Comparison of ENCODE assay signal across 7 cellular contexts in the genomic region with DNA sequence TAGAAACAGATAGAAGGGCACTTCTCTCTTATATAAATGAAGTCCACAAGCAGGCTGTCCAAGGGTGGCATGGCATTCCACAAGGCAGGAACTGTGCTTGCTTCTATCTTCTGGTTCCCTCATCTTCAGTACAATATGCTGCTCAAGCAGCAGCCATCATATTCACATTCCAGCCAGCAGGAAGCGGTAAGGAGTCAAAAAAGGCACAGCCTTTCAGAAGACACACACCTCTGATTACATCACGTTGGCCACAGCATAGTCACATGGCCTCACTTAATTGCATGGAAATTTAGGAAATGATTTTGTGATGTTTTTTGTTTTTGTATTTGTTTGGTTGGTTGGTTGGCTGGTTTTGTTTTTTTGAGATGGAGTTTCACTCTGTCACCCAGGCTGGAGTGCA.
DNase-seq lines count a peak whose midpoint lies in the region; ATAC-seq and TF ChIP-seq lines count a peak whose summit lies in the region.
"Had no signal": no experiment of that assay in that cellular context is flagged by ENCODE, and none has a peak within 500 bp of the region (broad histone marks: within the 10 kb centered on the region; RNA-seq: fewer than 3 reads in every experiment).

No MANE protein-coding gene starts in this region.

- TF ChIP-seq CTCF in AG04449 (IDR thresholded peaks at IDR 0.05; ENCODE audit: insufficient read depth, low read length, missing control alignments) (peak; percentile 38), epithelial cell of esophagus (IDR thresholded peaks at IDR 0.05; ENCODE audit: insufficient read depth, low read depth, low read length, missing control alignments) (peak; percentile 46)

- H3K4me3 ChIP-seq in AG04449 (ENCODE audit: low read depth, low read length) (no peak overlapping the region), epithelial cell of esophagus (ENCODE audit: low read length) (no peak overlapping the region)

- no peak overlapping the region for H3K27ac Mint-ChIP-seq in activated naive CD4-positive, alpha-beta T cell treated with anti-CD3 and anti-CD28 coated beads, Interleukin-2, amount 10 ng/mL, durations not matched to agents 7 days and 5 days

- no peaks in the 10 kb centered on the region for H3K4me1 Mint-ChIP-seq in activated naive CD4-positive, alpha-beta T cell treated with anti-CD3 and anti-CD28 coated beads, Interleukin-2, amount 10 ng/mL, durations not matched to agents 7 days and 5 days

- in situ Hi-C loops in KBM-7 (cut with MboI; ENCODE audit: low pct_unique_long_range_greater_than_20kb, low sequenced_read_pairs) = no loop called here

- POLR2A ChIA-PET in AG04449 (lab: Yijun Ruan, JAX) = no interaction called here

- peaks cover 14% of the 10 kb centered on the region for H3K27me3 Mint-ChIP-seq in activated naive CD4-positive, alpha-beta T cell treated with anti-CD3 and anti-CD28 coated beads, Interleukin-2, amount 10 ng/mL, durations not matched to agents 7 days and 5 days

- ATAC-seq in stimulated activated naive CD8-positive, alpha-beta T cell treated with anti-CD3 and anti-CD28 coated beads, Interleukin-15, Interleukin-2, amounts not matched to agents 100 U/mL and 50 U/mL, for 24 hours = no peak

- no peaks in the 10 kb centered on the region for H3K9me3 Mint-ChIP-seq in activated naive CD4-positive, alpha-beta T cell treated with anti-CD3 and anti-CD28 coated beads, Interleukin-2, amount 10 ng/mL, durations not matched to agents 7 days and 5 days

- no peaks in the 10 kb centered on the region for H3K36me3 Mint-ChIP-seq in activated naive CD4-positive, alpha-beta T cell treated with anti-CD3 and anti-CD28 coated beads, Interleukin-2, amount 10 ng/mL, durations not matched to agents 7 days and 5 days

- DNase-seq in AG04449 (ENCODE audit: low read depth, low spot score) (no peak), KBM-7 (peak; percentile 39), epithelial cell of esophagus (ENCODE audit: low read depth) (peak; percentile 59), T-helper 1 cell (no peak)
- DNase-seq in stimulated activated naive CD8-positive, alpha-beta T cell treated with anti-CD3 and anti-CD28 coated beads, Interleukin-15, Interleukin-2, amounts not matched to agents 100 U/mL and 50 U/mL, for 24 hours = no peak
- DNase-seq in activated naive CD4-positive, alpha-beta T cell treated with anti-CD3 and anti-CD28 coated beads, Interleukin-2, amount 10 ng/mL, durations not matched to agents 7 days and 5 days = no peak
- DNase-seq: activated CD8-positive, alpha-beta memory T cell treated with anti-CD3 and anti-CD28 coated beads for 24 hours had no signal

- CTCF ChIA-PET in AG04449 (lab: Yijun Ruan, JAX) = interaction anchor here (0.8 to 1.3 kb wide), 3 partner anchors 8 to 20 kb away, joined by 3 to 5 read pairs (median 5); a partner anchor contains a TSS
- CTCF ChIA-PET in activated naive CD4-positive, alpha-beta T cell treated with anti-CD3 and anti-CD28 coated beads, Interleukin-2, amount 10 ng/mL, durations not matched to agents 7 days and 5 days (lab: Charles Lee) = interaction anchor here (1.4 kb wide), 1 partner anchor 9 kb away, joined by 8 read pairs; no protein-coding TSS in a partner anchor

- no peak overlapping the region for H3K4me3 Mint-ChIP-seq in activated naive CD4-positive, alpha-beta T cell treated with anti-CD3 and anti-CD28 coated beads, Interleukin-2, amount 10 ng/mL, durations not matched to agents 7 days and 5 days

Comparison
In these comparisons a context has a peak if more than half of its experiments do, and no peak if none do; other contexts are left out.
1. DNase-seq: peak in KBM-7 (single experiment) and epithelial cell of esophagus (single experiment); none in AG04449 (single experiment), stimulated activated naive CD8-positive, alpha-beta T cell treated with anti-CD3 and anti-CD28 coated beads, Interleukin-15, Interleukin-2, amounts not matched to agents 100 U/mL and 50 U/mL, for 24 hours (single experiment), activated naive CD4-positive, alpha-beta T cell treated with anti-CD3 and anti-CD28 coated beads, Interleukin-2, amount 10 ng/mL, durations not matched to agents 7 days and 5 days (single experiment) and T-helper 1 cell (0 of 5).